8 cellular contexts compared by ENCODE assay signal in the genomic region with DNA sequence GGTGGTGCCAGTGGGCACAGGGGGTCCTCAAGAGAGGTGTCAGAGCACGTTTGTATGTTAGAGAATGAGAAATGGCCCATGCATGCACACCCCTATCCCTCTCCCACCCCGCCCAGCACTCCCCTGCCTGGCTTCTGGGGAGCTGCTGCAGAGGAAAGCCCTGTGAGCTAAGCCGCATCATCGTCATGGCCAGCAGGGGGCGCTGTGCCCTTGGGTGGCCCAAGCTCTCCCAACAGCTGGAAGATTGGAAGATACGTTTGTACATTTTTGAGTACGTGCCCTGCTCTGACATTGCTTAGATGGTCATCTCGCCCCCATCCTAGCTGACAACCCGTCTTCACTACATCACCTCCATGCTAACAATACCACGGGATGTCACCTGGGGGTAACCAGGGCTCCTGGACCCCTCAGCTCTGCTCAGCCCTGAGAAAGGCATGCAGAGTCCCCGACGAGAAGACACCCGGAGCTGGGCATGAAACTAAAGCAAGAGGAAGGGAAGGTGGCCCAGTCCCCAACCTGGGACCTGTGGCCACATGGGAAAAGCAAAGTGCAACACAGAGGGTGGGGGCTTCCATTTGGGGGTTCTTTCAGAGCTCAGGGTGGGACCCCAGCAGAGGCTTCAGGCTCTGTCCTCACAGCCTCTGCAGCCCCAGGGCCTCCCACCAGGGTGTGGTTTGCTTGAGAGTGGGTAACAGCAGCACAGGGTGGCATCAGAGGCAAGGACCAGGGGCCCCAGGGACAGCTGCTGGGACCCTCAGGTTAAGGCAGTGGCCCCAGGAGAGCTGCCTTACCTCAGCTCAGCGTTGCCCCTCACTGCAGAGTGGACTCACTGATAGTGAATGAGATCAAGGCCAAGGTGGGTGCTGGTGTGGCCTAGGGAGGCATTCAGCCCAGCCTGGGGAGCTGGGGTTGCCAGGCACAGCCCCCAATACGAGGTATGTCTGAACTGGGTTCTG.
DNase-seq lines count a peak whose midpoint lies in the region; ATAC-seq, FAIRE-seq and TF ChIP-seq lines count a peak whose summit lies in the region.

No MANE protein-coding gene starts in this region.

- intact Hi-C loops in A673 (cut with micrococcal nuclease; ENCODE audit: unreplicated experiment) (loop anchor here (1.0 kb wide), 1 partner anchor 264 kb away; no protein-coding TSS in a partner anchor), breast epithelium (cut with DNase I; ENCODE audit: low total_unique reads) (no loop called here)

- H3K9me3 ChIP-seq in A673 (ENCODE audit: low read depth, low read length, poor library complexity, severe bottlenecking) (no peaks in the 10 kb centered on the region), breast epithelium (no peaks in the 10 kb centered on the region)

- no peak for TF ChIP-seq POLR2A in GM12892 (IDR thresholded peaks at IDR 0.05; ENCODE audit: low read depth, low read length)
- no peak for TF ChIP-seq POLR2A in breast epithelium (IDR thresholded peaks at IDR 0.05)

- ATAC-seq in activated CD4-positive, CD25-positive, alpha-beta regulatory T cell treated with anti-CD3 and anti-CD28 coated beads, Interleukin-2, amount 50 U/mL, for 24 hours = peak; percentile 31 to 51
- ATAC-seq in HG03097 (IDR thresholded peaks at IDR 0.05; ENCODE audit: low FRiP score, unreplicated experiment) = no peak

- CTCF ChIA-PET in A673 (lab: Charles Lee) = interaction anchor here (0.6 to 3.6 kb wide), 5 partner anchors 14 to 293 kb away, joined by 3 to 38 read pairs (median 4); no protein-coding TSS in a partner anchor

- DNase-seq in A673 (ENCODE audit: low spot score) = peak; percentile 76
- peak; percentile 74 for DNase-seq in GM12892 (ENCODE audit: insufficient read length)
- peak; percentile 48 for DNase-seq in NCI-H1105 treated with DMSO at 0.1 percent for 48 hours (lab: John Stamatoyannopoulos, UW)
- DNase-seq in breast epithelium (ENCODE audit: low spot score in 2 of 2) = peak in 1 of 2 donors; percentile 82
- peak; percentile 11 for DNase-seq in kidney glomerular epithelial cell (lab: John Stamatoyannopoulos, UW)
- peak; percentile 82 to 86 for DNase-seq in stimulated activated CD4-positive, alpha-beta T cell treated with anti-CD3 and anti-CD28 coated beads, Interleukin-2, amount 100 ng/mL, for 48 hours

- H3K4me3 ChIP-seq in A673 (ENCODE audit: low read depth, low read length, poor library complexity, severe bottlenecking) (no peak overlapping the region), breast epithelium (no peak overlapping the region)

- H3K27ac ChIP-seq in A673 (ENCODE audit: low read depth, low read length, poor library complexity, severe bottlenecking) (no peak overlapping the region), breast epithelium (no peak overlapping the region)

- POLR2A ChIA-PET in A673 (lab: Charles Lee; ENCODE audit: low non-redundant PET) = no interaction called here

- peak; percentile 88 for TF ChIP-seq CTCF in A673 (conservative IDR thresholded peaks at IDR 0.05; ENCODE audit: low read depth, low read length)
- TF ChIP-seq CTCF in breast epithelium (IDR thresholded peaks at IDR 0.05) = peak; percentile 28 to 82 (median 53)

- FAIRE-seq in GM12892 (lab: Jason Lieb, UNC) = peak; percentile 30

- H3K4me1 ChIP-seq in A673 (ENCODE audit: insufficient read depth, low read length, poor library complexity, severe bottlenecking) (no peaks in the 10 kb centered on the region), breast epithelium (no peaks in the 10 kb centered on the region)

- no peaks in the 10 kb centered on the region for H3K36me3 ChIP-seq in A673 (ENCODE audit: insufficient read depth, low read length, poor library complexity, severe bottlenecking)
- no peaks in the 10 kb centered on the region for H3K36me3 ChIP-seq in breast epithelium

- BruUV-seq in A673 (replicated peaks; lab: Mats Ljungman, UMichigan) = no TSS peak

- H3K27me3 ChIP-seq in A673 (replicated peaks; ENCODE audit: insufficient read depth, low read depth, low read length, poor library complexity) (no peaks in the 10 kb centered on the region), breast epithelium (no peaks in the 10 kb centered on the region)
